ENCODE assay signal across 8 cellular contexts in genomic region chr22:21567456-21568206, GRCh38. TPM values are rescaled to one million over a fixed set of nuclear protein-coding genes. Genes with fewer than 3 reads are reported as not detected.
DNase-seq lines count a peak whose midpoint lies in the region; ATAC-seq and TF ChIP-seq lines count a peak whose summit lies in the region.

Gene UBE2L3, plus strand, starts transcription at chr22:21567714. Its CDS starts 31 bp downstream, at chr22:21567745.

- peak within 1 kb of the TSS; percentile 90 for H2BK5ac ChIP-seq in IMR-90 (ENCODE audit: low read depth, low read length, poor library complexity, severe bottlenecking)

- POLR2A ChIA-PET in A673 (lab: Charles Lee; ENCODE audit: low non-redundant PET) (no interaction called here), IMR-90 (lab: Charles Lee; ENCODE audit: unreplicated experiment) (no interaction called here)
- POLR2A ChIA-PET in naive thymus-derived CD8-positive, alpha-beta T cell (lab: Charles Lee): interaction anchor here (0.9 to 1.7 kb wide), 3 partner anchors 12 to 64 kb away, joined by 3 to 11 read pairs (median 3); partner anchors contain the start of gene YDJC

- peak within 1 kb of the TSS; percentile 90 for H3K56ac ChIP-seq in IMR-90 (ENCODE audit: extremely low read depth, insufficient read depth, low read length)

- H3K4me3 ChIP-seq in A673 (ENCODE audit: low read depth, low read length, poor library complexity, severe bottlenecking) (peak within 1 kb of the TSS; percentile 97), IMR-90 (ENCODE audit: insufficient read depth, low read depth, low read length) (peak within 1 kb of the TSS; percentile 98)

- H3K9ac ChIP-seq in IMR-90 (ENCODE audit: low read depth, low read length): peak within 1 kb of the TSS; percentile 94

- DNase-seq in A673 (ENCODE audit: low spot score) (peak; percentile 93), IMR-90 (peak; percentile 74), fibroblast of peridontal ligament (ENCODE audit: extremely low read depth) (peak; percentile 66)
- peak; percentile 77 for DNase-seq in activated T-helper 9 cell treated with anti-CD3 and anti-CD28 coated beads, Interleukin-2, amount 50 U/mL, for 16 hours (ENCODE audit: low read depth)
- peak; percentile 74 to 90 (median 82) for DNase-seq in naive thymus-derived CD8-positive, alpha-beta T cell

- H3K4me1 Mint-ChIP-seq in naive thymus-derived CD8-positive, alpha-beta T cell: peaks cover 22 to 43% (median 39%) of the 10 kb centered on the region in 4 donors
- H3K4me1 Mint-ChIP-seq in stimulated activated memory B cell treated with anti-CD40 and anti-IgM and Interleukin-4, amounts not matched to agents 10 μg/mL and 1 μg/mL and 100 μg/mL, for 72 hours: peaks cover 35% of the 10 kb centered on the region

- BruUV-seq in A673 (replicated peaks; lab: Mats Ljungman, UMichigan) (no TSS peak), IMR-90 (replicated peaks; lab: Mats Ljungman, UMichigan) (no TSS peak)

- H2BK15ac ChIP-seq in IMR-90 (ENCODE audit: low read depth, low read length): no peak within 1 kb of the TSS; the same call in 2 of the 3 replicates

- peak within 1 kb of the TSS; percentile 74 for H3K18ac ChIP-seq in IMR-90 (ENCODE audit: low read depth, low read length)

- peak within 1 kb of the TSS; percentile 98 for H3K4ac ChIP-seq in IMR-90 (ENCODE audit: low read depth, low read length)

- H3K27me3 Mint-ChIP-seq in naive thymus-derived CD8-positive, alpha-beta T cell: no peaks in the 10 kb centered on the region
- H3K27me3 Mint-ChIP-seq in stimulated activated memory B cell treated with anti-CD40 and anti-IgM and Interleukin-4, amounts not matched to agents 10 μg/mL and 1 μg/mL and 100 μg/mL, for 72 hours: no peaks in the 10 kb centered on the region

- ATAC-seq in GM18909 (IDR thresholded peaks at IDR 0.05; ENCODE audit: poor library complexity, unreplicated experiment) (peak; percentile 56), IMR-90 (ENCODE audit: low read depth) (peak; percentile 91)
- peak; percentile 89 for ATAC-seq in naive thymus-derived CD8-positive, alpha-beta T cell
- peak; percentile 92 for ATAC-seq in stimulated activated memory B cell treated with anti-CD40 and anti-IgM and Interleukin-4, amounts not matched to agents 10 μg/mL and 1 μg/mL and 100 μg/mL, for 72 hours

- peak within 1 kb of the TSS; percentile 84 to 95 (median 90) for H3K4me3 Mint-ChIP-seq in naive thymus-derived CD8-positive, alpha-beta T cell
- peak within 1 kb of the TSS; percentile 91 for H3K4me3 Mint-ChIP-seq in stimulated activated memory B cell treated with anti-CD40 and anti-IgM and Interleukin-4, amounts not matched to agents 10 μg/mL and 1 μg/mL and 100 μg/mL, for 72 hours

- in situ Hi-C loops in IMR-90 (cut with MboI; ENCODE audit: low sequenced_read_pairs): no loop called here

- peaks cover 2 to 29% of the 10 kb centered on the region in 2 experiments; a peak in 3 of 4 replicates for H3K79me1 ChIP-seq in IMR-90 (ENCODE audit: low read depth in 1 of 2, low read length in 2 of 2)

- peak within 1 kb of the TSS; percentile 84 for H4K91ac ChIP-seq in IMR-90 (ENCODE audit: insufficient read depth, low read depth, low read length)

- no peak within 1 kb of the TSS for H2BK120ac ChIP-seq in IMR-90 (ENCODE audit: low read depth, low read length)

- peak within 1 kb of the TSS; percentile 96 for H2AK9ac ChIP-seq in IMR-90 (replicated peaks; ENCODE audit: low read depth, low read length, poor library complexity)

- peak; percentile 91 for TF ChIP-seq POLR2A in IMR-90 (IDR thresholded peaks at IDR 0.05; ENCODE audit: low read depth, low read length)
- peak; percentile 79 for TF ChIP-seq POLR2A in Raji (IDR thresholded peaks at IDR 0.05; ENCODE audit: insufficient read depth, low read depth, low read length)

- no peaks in the 10 kb centered on the region for H3K27me3 ChIP-seq in A673 (replicated peaks; ENCODE audit: insufficient read depth, low read depth, low read length, poor library complexity)
- no peaks in the 10 kb centered on the region for H3K27me3 ChIP-seq in IMR-90 (ENCODE audit: control insufficient read depth, insufficient read depth, low read length)

- CTCF ChIA-PET in A673 (lab: Charles Lee) (no interaction called here), IMR-90 (lab: Yijun Ruan, JAX) (interaction anchor here (1.2 kb wide), 1 partner anchor 61 kb away, joined by 3 read pairs; no protein-coding TSS in a partner anchor)

- peaks cover 46% of the 10 kb centered on the region for H4K20me1 ChIP-seq in IMR-90 (ENCODE audit: insufficient read depth, low read length)

- peak within 1 kb of the TSS; percentile 70 for H3K14ac ChIP-seq in IMR-90 (replicated peaks; ENCODE audit: low read depth, low read length)

- H4K5ac ChIP-seq in IMR-90 (ENCODE audit: low read depth, low read length): peak within 1 kb of the TSS; percentile 98

- H3K36me3 Mint-ChIP-seq in naive thymus-derived CD8-positive, alpha-beta T cell: peaks cover 0 to 13% (median 0%) of the 10 kb centered on the region in 3 donors
- H3K36me3 Mint-ChIP-seq in stimulated activated memory B cell treated with anti-CD40 and anti-IgM and Interleukin-4, amounts not matched to agents 10 μg/mL and 1 μg/mL and 100 μg/mL, for 72 hours: peaks cover 16% of the 10 kb centered on the region

- peak within 1 kb of the TSS; percentile 99 for H2AK5ac ChIP-seq in IMR-90 (ENCODE audit: low read depth, low read length)

- peak within 1 kb of the TSS; percentile 94 to 100 for H4K8ac ChIP-seq in IMR-90 (ENCODE audit: low read depth in 2 of 2, low read length in 2 of 2)

- WGBS in IMR-90 (ENCODE audit: extremely low coverage in 2 of 2, insufficient read length in 1 of 2), 2 experiments: 1% methylated on average over 42 of the region's 77 CpGs; no CpG with 5 or more reads in 1 of the 2 experiments

- H3K27ac Mint-ChIP-seq in naive thymus-derived CD8-positive, alpha-beta T cell: peak within 1 kb of the TSS; percentile 82 to 95 (median 93)
- peak within 1 kb of the TSS; percentile 89 for H3K27ac Mint-ChIP-seq in stimulated activated memory B cell treated with anti-CD40 and anti-IgM and Interleukin-4, amounts not matched to agents 10 μg/mL and 1 μg/mL and 100 μg/mL, for 72 hours

- H3K9me3 ChIP-seq in A673 (ENCODE audit: low read depth, low read length, poor library complexity, severe bottlenecking) (no peaks in the 10 kb centered on the region), IMR-90 (ENCODE audit: control insufficient read depth, insufficient read depth, low read length) (no peaks in the 10 kb centered on the region)

- no peak for TF ChIP-seq RAD21 in IMR-90 (IDR thresholded peaks at IDR 0.05; ENCODE audit: low read length)

- H2AFZ ChIP-seq in IMR-90 (replicated peaks; ENCODE audit: low read length, poor library complexity): peak within 1 kb of the TSS; percentile 93

- H3K9me3 Mint-ChIP-seq in naive thymus-derived CD8-positive, alpha-beta T cell: no peaks in the 10 kb centered on the region
- H3K9me3 Mint-ChIP-seq in stimulated activated memory B cell treated with anti-CD40 and anti-IgM and Interleukin-4, amounts not matched to agents 10 μg/mL and 1 μg/mL and 100 μg/mL, for 72 hours: no peaks in the 10 kb centered on the region

- H3K4me2 ChIP-seq in IMR-90 (ENCODE audit: low read depth, low read length): peak within 1 kb of the TSS; percentile 99

- TF ChIP-seq CTCF in A673 (conservative IDR thresholded peaks at IDR 0.05; ENCODE audit: low read depth, low read length) (no peak), IMR-90 (conservative IDR thresholded peaks at IDR 0.05; ENCODE audit: low read depth, low read length) (no peak)

- no peaks in the 10 kb centered on the region for H3K36me3 ChIP-seq in A673 (ENCODE audit: insufficient read depth, low read length, poor library complexity, severe bottlenecking)
- no peaks in the 10 kb centered on the region for H3K36me3 ChIP-seq in IMR-90 (ENCODE audit: control insufficient read depth, insufficient read depth, low read length)

- H3K9me1 ChIP-seq in IMR-90 (ENCODE audit: insufficient read depth, low read length): peaks cover 29% of the 10 kb centered on the region

- no peak within 1 kb of the TSS for H2BK20ac ChIP-seq in IMR-90 (ENCODE audit: low read depth, low read length)

- intact Hi-C loops in A673 (cut with micrococcal nuclease; ENCODE audit: unreplicated experiment): no loop called here
- intact Hi-C loops in IMR-90 (cut with micrococcal nuclease): no loop called here

- H3K27ac ChIP-seq in A673 (ENCODE audit: low read depth, low read length, poor library complexity, severe bottlenecking): peak within 1 kb of the TSS; percentile 99
- peak within 1 kb of the TSS; percentile 98 for H3K27ac ChIP-seq in IMR-90 (ENCODE audit: insufficient read depth, low read length)

- H3K23ac ChIP-seq in IMR-90 (ENCODE audit: low read depth, low read length): peak within 1 kb of the TSS; percentile 90

- dilution Hi-C loops in IMR-90 (cut with HindIII; ENCODE audit: low sequenced_read_pairs, unreplicated experiment): no loop called here

- peaks cover 19% of the 10 kb centered on the region for H3K4me1 ChIP-seq in A673 (ENCODE audit: insufficient read depth, low read length, poor library complexity, severe bottlenecking)
- H3K4me1 ChIP-seq in IMR-90 (ENCODE audit: control insufficient read depth, insufficient read depth, low read length): peaks cover 7% of the 10 kb centered on the region

TF ChIP-seq in IMR-90, 13 proteins besides CTCF, POLR2A, EP300 and RAD21:
- no peak for TF ChIP-seq FOS (IDR thresholded peaks at IDR 0.05; ENCODE audit: low read depth, low read length)
- TF ChIP-seq MXI1 (IDR thresholded peaks at IDR 0.05; ENCODE audit: borderline replicate concordance, low read depth, low read length): no peak
- TF ChIP-seq CHD1 (IDR thresholded peaks at IDR 0.05; ENCODE audit: low read depth, low read length): peak; percentile 65; the same call in 1 of the 2 replicates
- no peak for TF ChIP-seq USF2 (IDR thresholded peaks at IDR 0.05; ENCODE audit: low read depth, low read length)
- TF ChIP-seq MAZ (IDR thresholded peaks at IDR 0.05; ENCODE audit: borderline replicate concordance, low read depth, low read length): peak; percentile 97
TF ChIP-seq in IMR-90: peak in this region for 2.

RNA-seq across cellular contexts. Expression of gene UBE2L3, which starts in this region (rescaled TPM):
- total RNA-seq in A673 (2021) (111 and 118 TPM in 2 replicates), IMR-90 (2012; rRNA removed) (29.0 and 66.1 TPM in 2 replicates)
- polyA plus RNA-seq in IMR-90 (2012; rRNA removed): 69.4 and 72.9 TPM in 2 replicates
- polyA plus RNA-seq in IMR-90 (2012; cell fraction: cytosol; rRNA removed): 27.8 and 59.4 TPM in 2 replicates
- 9.0 and 22.5 TPM in 2 replicates for polyA plus RNA-seq in IMR-90 (2012; cell fraction: nucleus; rRNA removed; ENCODE audit: low replicate concordance)
- 10 to 100 TPM; 33.3 to 34.5 TPM for total RNA-seq in naive thymus-derived CD8-positive, alpha-beta T cell
- polyA plus RNA-seq in naive thymus-derived CD8-positive, alpha-beta T cell: 10 to 100 TPM; 88.4 to 97.6 (median 96.8) TPM

Comparison
In these comparisons a context has a peak if more than half of its experiments do, and no peak if none do; other contexts are left out.
1. Peak in every context shown above with its lines: DNase-seq, ATAC-seq, H3K4me3 ChIP-seq and H3K27ac ChIP-seq.